In genomic region chr5:149895416-149896345, GRCh38 we compare ENCODE assay signal across 14 cellular contexts. TPM values are rescaled to one million over a fixed set of nuclear protein-coding genes. Genes with fewer than 3 reads are reported as not detected.
DNase-seq lines count a peak whose midpoint lies in the region; ATAC-seq and TF ChIP-seq lines count a peak whose summit lies in the region.
"Had no signal": no experiment of that assay in that cellular context is flagged by ENCODE, and none has a peak within 500 bp of the region (broad histone marks: within the 10 kb centered on the region; RNA-seq: fewer than 3 reads in every experiment).

No MANE protein-coding gene starts in this region.

- ATAC-seq in left lung (no peak), GM21723 (IDR thresholded peaks at IDR 0.05; ENCODE audit: unreplicated experiment) (no peak)
- ATAC-seq: right lobe of liver had no signal

- no peak overlapping the region for H2AFZ ChIP-seq in OCI-LY7 (ENCODE audit: low read length)

- DNase-seq in activated naive CD4-positive, alpha-beta T cell treated with anti-CD3 and anti-CD28 coated beads for 36 hours: peak; percentile 17
- no peak for DNase-seq in activated naive CD4-positive, alpha-beta T cell (lab: John Stamatoyannopoulos, UW)
- DNase-seq in astrocyte of the spinal cord (ENCODE audit: low read depth, low spot score): peak; percentile 60
- DNase-seq in inferior parietal cortex (ENCODE audit: extremely low spot score): peak; percentile 44
- no peak for DNase-seq in type B pancreatic cell (ENCODE audit: extremely low spot score, unreplicated experiment)
- no peak for DNase-seq in left lung
- no peak for DNase-seq in OCI-LY7 (ENCODE audit: low spot score)
- DNase-seq: aorta, DMS53, NCI-H2029 treated with DMSO at 0.1 percent for 48 hours, right lobe of liver, trophoblast cell had no signal

- no peak overlapping the region for H3K27ac ChIP-seq in left lung
- H3K27ac ChIP-seq in OCI-LY7 (ENCODE audit: low read depth, low read length, poor library complexity, severe bottlenecking): no peak overlapping the region
- H3K27ac ChIP-seq: right lobe of liver had no signal

- H3K9me3 Mint-ChIP-seq in activated naive CD4-positive, alpha-beta T cell treated with anti-CD3 and anti-CD28 coated beads for 36 hours: no peaks in the 10 kb centered on the region
- H3K9me3 Mint-ChIP-seq in type B pancreatic cell: no peaks in the 10 kb centered on the region
- H3K9me3 Mint-ChIP-seq: IgD-negative memory B cell had no signal

- no TSS peak for BruUV-seq in OCI-LY7 (replicated peaks; lab: Mats Ljungman, UMichigan)

- H3K36me3 ChIP-seq in left lung (no peaks in the 10 kb centered on the region), OCI-LY7 (ENCODE audit: insufficient read depth, low read length) (no peaks in the 10 kb centered on the region)
- H3K36me3 ChIP-seq: right lobe of liver had no signal

- H3K36me3 Mint-ChIP-seq in activated naive CD4-positive, alpha-beta T cell treated with anti-CD3 and anti-CD28 coated beads for 36 hours (ENCODE audit: low read depth): no peaks in the 10 kb centered on the region
- H3K36me3 Mint-ChIP-seq in type B pancreatic cell: no peaks in the 10 kb centered on the region
- H3K36me3 Mint-ChIP-seq: IgD-negative memory B cell had no signal

- no peaks in the 10 kb centered on the region for H3K79me2 ChIP-seq in OCI-LY7 (ENCODE audit: insufficient read depth, low read depth, low read length)

- POLR2A ChIA-PET in OCI-LY7 (lab: Charles Lee): no interaction called here

- no peaks in the 10 kb centered on the region for H3K9me2 ChIP-seq in OCI-LY7 (ENCODE audit: insufficient read depth, low read length)

- CTCF ChIA-PET in activated naive CD4-positive, alpha-beta T cell treated with anti-CD3 and anti-CD28 coated beads for 36 hours (lab: Charles Lee): interaction anchor here (0.6 kb wide), 1 partner anchor 152 kb away, joined by 3 read pairs; no protein-coding TSS in a partner anchor
- CTCF ChIA-PET in OCI-LY7 (lab: Charles Lee; ENCODE audit: unreplicated experiment): no interaction called here

- no peak overlapping the region for H3K4me2 ChIP-seq in OCI-LY7 (ENCODE audit: low read length)

- no peaks in the 10 kb centered on the region for H3K9me3 ChIP-seq in left lung
- H3K9me3 ChIP-seq in OCI-LY7 (ENCODE audit: low read length): no peaks in the 10 kb centered on the region
- H3K9me3 ChIP-seq: right lobe of liver had no signal

- H3K27me3 ChIP-seq in left lung: no peaks in the 10 kb centered on the region
- H3K27me3 ChIP-seq: right lobe of liver had no signal

- no peak overlapping the region for H3K27ac Mint-ChIP-seq in activated naive CD4-positive, alpha-beta T cell treated with anti-CD3 and anti-CD28 coated beads for 36 hours
- peak overlapping the region; percentile 23 for H3K27ac Mint-ChIP-seq in type B pancreatic cell

- intact Hi-C loops in activated naive CD4-positive, alpha-beta T cell treated with anti-CD3 and anti-CD28 coated beads for 36 hours (cut with micrococcal nuclease): no loop called here
- intact Hi-C loops in left lung (cut with DNase I) (no loop called here), OCI-LY7 (cut with micrococcal nuclease; ENCODE audit: unreplicated experiment) (no loop called here)

- H3K27me3 Mint-ChIP-seq in activated naive CD4-positive, alpha-beta T cell treated with anti-CD3 and anti-CD28 coated beads for 36 hours (ENCODE audit: low read depth): peaks cover 2% of the 10 kb centered on the region
- H3K27me3 Mint-ChIP-seq in type B pancreatic cell: no peaks in the 10 kb centered on the region

- peaks cover 3% of the 10 kb centered on the region for H3K4me1 Mint-ChIP-seq in activated naive CD4-positive, alpha-beta T cell treated with anti-CD3 and anti-CD28 coated beads for 36 hours (ENCODE audit: low read depth)
- H3K4me1 Mint-ChIP-seq in type B pancreatic cell (ENCODE audit: unreplicated experiment): peaks cover 5% of the 10 kb centered on the region
- H3K4me1 Mint-ChIP-seq: IgD-negative memory B cell had no signal

- H3K4me3 ChIP-seq in astrocyte of the spinal cord (ENCODE audit: low read depth, low read length): no peak overlapping the region
- H3K4me3 ChIP-seq in left lung: no peak overlapping the region
- no peak overlapping the region for H3K4me3 ChIP-seq in OCI-LY7 (ENCODE audit: low read depth, low read length, poor library complexity, severe bottlenecking)
- H3K4me3 ChIP-seq: right lobe of liver had no signal

- TF ChIP-seq CTCF in astrocyte of the spinal cord (IDR thresholded peaks at IDR 0.05; ENCODE audit: low read depth, low read length) (no peak), type B pancreatic cell (conservative IDR thresholded peaks at IDR 0.05) (no peak), left lung (IDR thresholded peaks at IDR 0.05) (no peak), OCI-LY7 (conservative IDR thresholded peaks at IDR 0.05; ENCODE audit: low read length) (no peak)

- H3K4me3 Mint-ChIP-seq in activated naive CD4-positive, alpha-beta T cell treated with anti-CD3 and anti-CD28 coated beads for 36 hours: no peak overlapping the region
- no peak overlapping the region for H3K4me3 Mint-ChIP-seq in type B pancreatic cell

- in situ Hi-C loops in astrocyte of the spinal cord (cut with HindIII; ENCODE audit: low sequenced_read_pairs): no loop called here

- H3K4me1 ChIP-seq in left lung: no peaks in the 10 kb centered on the region
- H3K4me1 ChIP-seq in OCI-LY7 (ENCODE audit: insufficient read depth, low read length, poor library complexity, severe bottlenecking): no peaks in the 10 kb centered on the region
- H3K4me1 ChIP-seq: right lobe of liver had no signal

- no peaks in the 10 kb centered on the region for H4K20me1 ChIP-seq in OCI-LY7 (ENCODE audit: insufficient read depth, low read length)

RNA-seq across cellular contexts. Expression of gene PDE6A, which starts 48.9 kb away (rescaled TPM):
- not detected for total RNA-seq in activated naive CD4-positive, alpha-beta T cell treated with anti-CD3 and anti-CD28 coated beads for 36 hours
- total RNA-seq in type B pancreatic cell (ENCODE audit: low replicate concordance) (not detected in 2 replicates), left lung (not detected), OCI-LY7 (2022) (not detected in 2 replicates)
- not detected in 2 replicates for total RNA-seq in OCI-LY7 (2014; rRNA removed; shearing (Covaris generic))
- total RNA-seq: aorta, right lobe of liver had no signal

Comparison
In these comparisons a context has a peak if more than half of its experiments do, and no peak if none do; other contexts are left out.
1. DNase-seq: peak in activated naive CD4-positive, alpha-beta T cell treated with anti-CD3 and anti-CD28 coated beads for 36 hours (single experiment), astrocyte of the spinal cord (single experiment) and inferior parietal cortex (single experiment); none in activated naive CD4-positive, alpha-beta T cell (0 of 4), type B pancreatic cell (single experiment), left lung (0 of 2) and OCI-LY7 (single experiment).